10 cellular contexts compared by ENCODE assay signal in the genomic region with DNA sequence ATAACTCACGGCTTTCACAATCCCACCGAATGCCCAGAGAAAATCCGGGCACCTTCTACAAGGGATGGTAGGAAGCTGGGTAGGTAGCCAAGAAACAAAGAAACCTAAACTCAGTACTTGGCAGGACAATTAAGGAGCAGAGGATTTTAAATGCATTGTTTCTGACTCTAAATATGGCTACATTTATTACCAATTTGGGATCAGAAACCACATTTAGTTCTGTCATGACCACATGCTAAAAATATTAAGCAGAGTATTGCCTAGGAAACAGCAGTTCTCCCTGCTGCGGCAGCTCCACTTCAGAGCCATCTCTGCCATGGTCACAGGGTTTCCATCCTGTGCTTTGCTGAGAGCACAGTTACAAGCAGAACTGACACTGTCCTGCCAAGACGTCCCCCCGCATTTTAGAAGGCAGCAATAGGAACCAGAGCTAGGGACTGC. TPM values are rescaled to one million over a fixed set of nuclear protein-coding genes. Genes with fewer than 3 reads are reported as not detected.
DNase-seq lines count a peak whose midpoint lies in the region; ATAC-seq and TF ChIP-seq lines count a peak whose summit lies in the region.
"Had no signal": no experiment of that assay in that cellular context is flagged by ENCODE, and none has a peak within 500 bp of the region (broad histone marks: within the 10 kb centered on the region; RNA-seq: fewer than 3 reads in every experiment).

No MANE protein-coding gene starts in this region.

- peaks cover 43% of the 10 kb centered on the region for H3K4me1 ChIP-seq in lower lobe of right lung
- H3K4me1 ChIP-seq in transverse colon = peaks cover 14 to 48% (median 21%) of the 10 kb centered on the region in 4 donors
- H3K4me1 ChIP-seq in A673 (ENCODE audit: insufficient read depth, low read length, poor library complexity, severe bottlenecking) = no peaks in the 10 kb centered on the region

- H3K9me3 ChIP-seq in lower lobe of right lung (no peaks in the 10 kb centered on the region), transverse colon (no peaks in the 10 kb centered on the region), A673 (ENCODE audit: low read depth, low read length, poor library complexity, severe bottlenecking) (no peaks in the 10 kb centered on the region)

- intact Hi-C loops in lower lobe of right lung (cut with DNase I) (no loop called here), transverse colon (cut with DNase I; ENCODE audit: low total_unique reads) (loop anchor here (5.0 kb wide), 1 partner anchor 563 kb away; the partner anchor contains the start of gene HSPA9), A673 (cut with micrococcal nuclease; ENCODE audit: unreplicated experiment) (no loop called here)

- no peaks in the 10 kb centered on the region for H3K36me3 ChIP-seq in lower lobe of right lung
- H3K36me3 ChIP-seq in transverse colon = no peaks in the 10 kb centered on the region
- no peaks in the 10 kb centered on the region for H3K36me3 ChIP-seq in A673 (ENCODE audit: insufficient read depth, low read length, poor library complexity, severe bottlenecking)

- no peak for TF ChIP-seq CTCF in cardiac fibroblast (IDR thresholded peaks at IDR 0.05; ENCODE audit: low read depth, low read length)
- no peak for TF ChIP-seq CTCF in lower lobe of right lung (IDR thresholded peaks at IDR 0.05)
- TF ChIP-seq CTCF in transverse colon (IDR thresholded peaks at IDR 0.05) = no peak
- TF ChIP-seq CTCF in A673 (conservative IDR thresholded peaks at IDR 0.05; ENCODE audit: low read depth, low read length) = no peak

- ATAC-seq in lower lobe of right lung (no peak), HG03159 (IDR thresholded peaks at IDR 0.05; ENCODE audit: unreplicated experiment) (no peak)
- ATAC-seq: Panc1 had no signal

- in situ Hi-C loops in transverse colon (cut with MboI; ENCODE audit: low pct_ligation_motif_present in 1 of 4, low pct_unique_long_range_greater_than_20kb in 1 of 4, low sequenced_read_pairs in 3 of 4) = no loop called here

- no TSS peak for BruUV-seq in A673 (replicated peaks; lab: Mats Ljungman, UMichigan)

- WGBS in transverse colon (ENCODE audit: low coverage in 1 of 2), 2 donors = 69% methylated on average over 6 of the region's 6 CpGs; no CpG with 5 or more reads in 1 of the 2 donors

- DNase-seq in NOMO-1 treated with DMSO at 0.1 percent for 48 hours (lab: John Stamatoyannopoulos, UW; ENCODE audit: unreplicated experiment) (peak; percentile 59), NOMO-1 treated with dmso at 0.1 percent for 144 hours (lab: John Stamatoyannopoulos, UW; ENCODE audit: unreplicated experiment) (no peak), cardiac fibroblast (ENCODE audit: low read depth in 2 of 2) (peak; percentile 18 to 22), lower lobe of right lung (no peak), transverse colon (no peak), A673 (ENCODE audit: low spot score) (no peak)
- no peak for DNase-seq in stimulated activated CD8-positive, alpha-beta memory T cell treated with anti-CD3 and anti-CD28 coated beads, Interleukin-4, amount 100 ng/mL, for 48 hours
- DNase-seq: activated CD4-positive, alpha-beta T cell treated with anti-CD3 and anti-CD28 coated beads, Interleukin-2, amount 50 U/mL, for 4 hours had no signal

- CTCF ChIA-PET in A673 (lab: Charles Lee) = interaction anchor here (0.9 kb wide), 1 partner anchor 122 kb away, joined by 3 read pairs; no protein-coding TSS in a partner anchor

- H3K27me3 ChIP-seq in lower lobe of right lung (ENCODE audit: low read depth) (no peaks in the 10 kb centered on the region), transverse colon (no peaks in the 10 kb centered on the region), A673 (replicated peaks; ENCODE audit: insufficient read depth, low read depth, low read length, poor library complexity) (no peaks in the 10 kb centered on the region)

- TF ChIP-seq POLR2A in transverse colon (IDR thresholded peaks at IDR 0.05) = no peak

- POLR2A ChIA-PET in A673 (lab: Charles Lee; ENCODE audit: low non-redundant PET) = no interaction called here

- peak overlapping the region; percentile 51 for H3K27ac ChIP-seq in lower lobe of right lung
- peak overlapping the region; percentile 28 to 68 (median 62) for H3K27ac ChIP-seq in transverse colon
- H3K27ac ChIP-seq in A673 (ENCODE audit: low read depth, low read length, poor library complexity, severe bottlenecking) = no peak overlapping the region

- H3K4me3 ChIP-seq in cardiac fibroblast (replicated peaks in 1 of 2; ENCODE audit: low read depth in 2 of 2, low read length in 2 of 2) = no peak overlapping the region
- no peak overlapping the region for H3K4me3 ChIP-seq in lower lobe of right lung
- no peak overlapping the region for H3K4me3 ChIP-seq in transverse colon
- H3K4me3 ChIP-seq in A673 (ENCODE audit: low read depth, low read length, poor library complexity, severe bottlenecking) = no peak overlapping the region

- no peak for TF ChIP-seq EP300 in transverse colon (IDR thresholded peaks at IDR 0.05; ENCODE audit: low read depth)

RNA-seq across cellular contexts. Expression of gene SIL1, which starts 57.5 kb away (rescaled TPM):
- total RNA-seq in lower lobe of right lung (40.6 TPM), transverse colon (10 to 100 TPM; 11.1 to 38.1 (median 29.0) TPM), A673 (2021) (18.7 and 22.0 TPM in 2 replicates)

Comparison
In these comparisons a context has a peak if more than half of its experiments do, and no peak if none do; other contexts are left out.
1. DNase-seq: peak in NOMO-1 treated with DMSO at 0.1 percent for 48 hours (single experiment) and cardiac fibroblast (2 of 2); none in NOMO-1 treated with dmso at 0.1 percent for 144 hours (single experiment), lower lobe of right lung (single experiment), transverse colon (single experiment), A673 (single experiment) and stimulated activated CD8-positive, alpha-beta memory T cell treated with anti-CD3 and anti-CD28 coated beads, Interleukin-4, amount 100 ng/mL, for 48 hours (single experiment).